ENCODE assay signal across 8 cellular contexts in the genomic region with DNA sequence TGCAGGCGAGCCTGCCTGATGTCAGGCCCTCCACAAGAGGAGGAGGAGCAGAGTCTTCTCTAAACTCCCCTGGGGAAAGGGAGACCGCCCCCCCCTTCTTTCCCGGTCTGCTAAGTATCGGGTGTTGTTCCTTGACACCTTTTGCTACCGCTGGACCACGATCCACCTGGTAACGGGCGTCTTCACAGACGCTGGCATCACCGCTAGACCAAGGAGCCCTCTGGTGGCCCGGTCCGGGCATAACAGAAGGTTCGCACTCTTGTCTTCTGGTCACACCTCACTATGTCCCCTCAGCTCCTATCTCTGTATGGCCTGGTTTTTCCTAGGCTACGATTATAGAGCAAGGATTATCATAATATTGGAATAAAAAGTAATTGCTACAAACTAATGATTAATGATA.
DNase-seq lines count a peak whose midpoint lies in the region; ATAC-seq, FAIRE-seq and TF ChIP-seq lines count a peak whose summit lies in the region.
"Not testable (repeated sequence)": the region's sequence is repeated elsewhere in the genome, so short reads cannot be mapped to it uniquely, and the experiment has no call there.

No MANE protein-coding gene starts in this region.

- not testable (repeated sequence) for H3K9me3 ChIP-seq in A549, heart right ventricle

- H3K4me3 ChIP-seq in A549; brain microvascular endothelial cell (ENCODE audit: low read depth, low read length); heart right ventricle: not testable (repeated sequence)

- ATAC-seq in A549, heart right ventricle: not testable (repeated sequence)

- FAIRE-seq in A549 (lab: Jason Lieb, UNC) = not testable (repeated sequence)

- H3K27me3 Mint-ChIP-seq in nephron (ENCODE audit: low read depth) = peaks cover 10% of the 10 kb centered on the region

- in situ Hi-C loops in GM13976 (cut with MboI; ENCODE audit: low sequenced_read_pairs, unreplicated experiment); brain microvascular endothelial cell (cut with HindIII; ENCODE audit: low pct_ligation_motif_present, low sequenced_read_pairs): not testable (repeated sequence)

- not testable (repeated sequence) for H3K27ac ChIP-seq in A549, brain microvascular endothelial cell, heart right ventricle

- peak; percentile 16; the same call in 1 of the 3 replicates for TF ChIP-seq CTCF in A549 (IDR thresholded peaks at IDR 0.05)
- peak; percentile 30 for TF ChIP-seq CTCF in GM13976 (IDR thresholded peaks at IDR 0.05; ENCODE audit: borderline replicate concordance, control extremely low read depth, extremely low read depth, insufficient read depth, missing control alignments)
- TF ChIP-seq CTCF in brain microvascular endothelial cell (IDR thresholded peaks at IDR 0.05; ENCODE audit: low read depth, low read length, missing control alignments) = peak; percentile 45
- TF ChIP-seq CTCF in heart right ventricle (IDR thresholded peaks at IDR 0.05) = peak in 5 of 9 donors; percentile 19 to 39 (median 37)
- TF ChIP-seq CTCF in nephron (IDR thresholded peaks at IDR 0.05; ENCODE audit: unreplicated experiment in 3 of 3) = not testable (repeated sequence)

- TF ChIP-seq RAD21 in A549 (conservative IDR thresholded peaks at IDR 0.05 in 1 of 2, IDR thresholded peaks at IDR 0.05 in 1 of 2) = peak in 1 of 2 experiments; percentile 16; a peak in 1 of 5 replicates

- H3K4me3 Mint-ChIP-seq in nephron = peak overlapping the region; percentile 56 to 80 (median 72)

- intact Hi-C loops in heart right ventricle (cut with DNase I) = not testable (repeated sequence)

- not testable (repeated sequence) for H3K9me3 Mint-ChIP-seq in nephron

- H3K4me2 ChIP-seq in A549 = peak overlapping the region; percentile 42; the same call in 1 of the 3 replicates

- H3K36me3 Mint-ChIP-seq in nephron (ENCODE audit: low read depth) = not testable (repeated sequence)

- H3K4me1 Mint-ChIP-seq in nephron = peaks cover 17% of the 10 kb centered on the region

- not testable (repeated sequence) for H3K4me1 ChIP-seq in A549, heart right ventricle

- H3K27me3 ChIP-seq in brain microvascular endothelial cell (replicated peaks); heart right ventricle: not testable (repeated sequence)

- WGBS in A549 (ENCODE audit: missing lambda C conversion rate) = 44% methylated on average over 2 of the region's 14 CpGs
- WGBS in heart right ventricle, 2 donors = 24 to 32% methylated on average over 13 to 14 of the region's 14 CpGs

- CTCF ChIA-PET in A549 (lab: Yijun Ruan, JAX) = interaction anchor here (0.7 kb wide), 1 partner anchor 76 kb away, joined by 3 read pairs; no protein-coding TSS in a partner anchor

- TF ChIP-seq EP300 in A549 (IDR thresholded peaks at IDR 0.05) = not testable (repeated sequence)

- H3K36me3 ChIP-seq in brain microvascular endothelial cell (replicated peaks); heart right ventricle: not testable (repeated sequence)

- POLR2A ChIA-PET in A549 (lab: Yijun Ruan, JAX) = not testable (repeated sequence)

- not testable (repeated sequence) for TF ChIP-seq POLR2A in A549 (IDR thresholded peaks at IDR 0.05; ENCODE audit: low read length)

- H3K27ac Mint-ChIP-seq in nephron = not testable (repeated sequence)

- DNase-seq in A549 (ENCODE audit: low read depth in 1 of 2, low spot score in 1 of 2) (peak in 1 of 2 experiments; percentile 52), GM13976 (ENCODE audit: low spot score) (peak; percentile 23), RPMI8226 (peak; percentile 51), brain microvascular endothelial cell (peak; percentile 27), heart right ventricle (peak in 1 of 2 donors; percentile 56)
- peak; percentile 60 for DNase-seq in activated CD8-positive, alpha-beta memory T cell treated with anti-CD3 and anti-CD28 coated beads, Interleukin-2, amount 50 U/mL, for 4 hours
- peak; percentile 34 to 58 (median 37) for DNase-seq in stimulated activated CD4-positive, alpha-beta T cell treated with anti-CD3 and anti-CD28 coated beads, TNF-alpha, amount 100 ng/mL, for 24 hours (ENCODE audit: low read depth in 3 of 3)
